Comparison of ENCODE assay signal across 34 cellular contexts in the genomic region with DNA sequence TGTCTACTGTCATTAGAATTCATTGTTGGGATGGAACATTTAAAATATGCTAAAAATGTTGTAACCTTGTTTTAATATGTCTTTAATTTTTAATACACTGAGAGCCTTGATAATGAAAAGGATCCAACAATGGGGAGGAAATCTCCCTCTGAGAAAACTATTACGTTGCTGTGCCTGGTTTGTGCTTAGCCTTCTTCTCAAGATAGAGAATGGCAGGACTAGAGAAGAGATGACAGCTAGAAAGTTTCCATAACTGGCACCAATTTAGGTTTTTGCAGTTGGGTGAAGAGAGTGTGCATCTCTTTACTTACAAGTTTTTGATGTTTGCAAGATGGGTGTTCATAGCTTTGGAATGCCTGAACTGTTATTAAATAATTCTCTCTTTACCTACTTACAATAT. TPM values are rescaled to one million over a fixed set of nuclear protein-coding genes. Genes with fewer than 3 reads are reported as not detected.
"Had no signal": no experiment of that assay in that cellular context is flagged by ENCODE, and none has a peak within 500 bp of the region (broad histone marks: within the 10 kb centered on the region; RNA-seq: fewer than 3 reads in every experiment).

No MANE protein-coding gene starts in this region.

- DNase-seq: activated B cell treated with CpG ODN at 0.5 μM for 24 hours; activated CD4-positive, alpha-beta memory T cell treated with anti-CD3 and anti-CD28 coated beads for 36 hours; activated CD4-positive, alpha-beta T cell treated with anti-CD3 and anti-CD28 coated beads for 4 hours; activated CD4-positive, alpha-beta T cell treated with anti-CD3 and anti-CD28 coated beads, Interleukin-2, amount 10 ng/mL, durations not matched to agents 24 days and 14 days; activated CD4-positive, alpha-beta T cell treated with anti-CD3 and anti-CD28 coated beads, Interleukin-2, amount 50 U/mL, for 1 hour; activated CD4-positive, alpha-beta T cell treated with anti-CD3 and anti-CD28 coated beads, Interleukin-2, amount 50 U/mL, for 4 hours; activated CD4-positive, CD25-positive, alpha-beta regulatory T cell treated with anti-CD3 and anti-CD28 coated beads, Interleukin-2, amount 50 U/mL, for 72 hours; activated CD8-positive, alpha-beta memory T cell treated with anti-CD3 and anti-CD28 coated beads, Interleukin-2, amount 50 U/mL, for 4 hours; activated CD8-positive, alpha-beta T cell treated with anti-CD3 and anti-CD28 coated beads for 36 hours; activated effector memory CD4-positive, alpha-beta T cell treated with anti-CD3 and anti-CD28 coated beads, Interleukin-2, amount 50 U/mL, for 16 hours; activated gamma-delta T cell treated with Interleukin-2 at 50 U/mL for 16 hours; activated naive CD4-positive, alpha-beta T cell; activated naive CD4-positive, alpha-beta T cell treated with anti-CD3 and anti-CD28 coated beads for 36 hours; activated naive CD4-positive, alpha-beta T cell treated with anti-CD3 and anti-CD28 coated beads, Interleukin-2, amount 50 U/mL, for 16 hours; activated naive CD8-positive, alpha-beta T cell treated with anti-CD3 and anti-CD28 coated beads for 36 hours; activated T-cell treated with anti-CD3 and anti-CD28 coated beads for 4 hours; activated T-cell treated with anti-CD3 and anti-CD28 coated beads, Interleukin-2, amount 50 U/mL, for 1 hour; activated T-cell treated with anti-CD3 and anti-CD28 coated beads, Interleukin-2, amount 50 U/mL, for 4 hours; activated T-cell treated with anti-CD3 and anti-CD28 coated beads, Interleukin-2, amount 50 U/mL, for 72 hours; amygdala; anterior cingulate cortex; caudate nucleus; cerebellar nuclear complex; colonic mucosa; T-helper 2 cell; T-helper 9 cell had no signal

- H3K4me3 ChIP-seq: ascending aorta, cardiac muscle cell, colonic mucosa had no signal

- H3K27ac ChIP-seq: ascending aorta, cardiac muscle cell, colonic mucosa, VCaP had no signal

- ATAC-seq: activated CD8-positive, alpha-beta T cell treated with anti-CD3 and anti-CD28 coated beads for 36 hours; activated naive CD4-positive, alpha-beta T cell treated with anti-CD3 and anti-CD28 coated beads, Interleukin-2, amount 50 U/mL, for 72 hours; activated T-cell treated with anti-CD3 and anti-CD28 coated beads, Interleukin-2, amount 50 U/mL, for 4 hours; activated T-cell treated with anti-CD3 and anti-CD28 coated beads, Interleukin-2, amount 50 U/mL, for 72 hours; activated T-helper 17 cell treated with anti-CD3 and anti-CD28 coated beads, Interleukin-2, amount 50 U/mL, for 72 hours had no signal

- H3K9me3 ChIP-seq: ascending aorta, colonic mucosa had no signal

- H3K4me1 ChIP-seq: ascending aorta, colonic mucosa had no signal

- FAIRE-seq: bronchial epithelial cell, TTC549 had no signal

RNA-seq across cellular contexts. Expression of a gene that starts 42.6 kb away (rescaled TPM):
- polyA plus RNA-seq: adipose tissue, cardiac muscle cell had no signal
